Comparison of ENCODE assay signal across 14 cellular contexts in the genomic region with DNA sequence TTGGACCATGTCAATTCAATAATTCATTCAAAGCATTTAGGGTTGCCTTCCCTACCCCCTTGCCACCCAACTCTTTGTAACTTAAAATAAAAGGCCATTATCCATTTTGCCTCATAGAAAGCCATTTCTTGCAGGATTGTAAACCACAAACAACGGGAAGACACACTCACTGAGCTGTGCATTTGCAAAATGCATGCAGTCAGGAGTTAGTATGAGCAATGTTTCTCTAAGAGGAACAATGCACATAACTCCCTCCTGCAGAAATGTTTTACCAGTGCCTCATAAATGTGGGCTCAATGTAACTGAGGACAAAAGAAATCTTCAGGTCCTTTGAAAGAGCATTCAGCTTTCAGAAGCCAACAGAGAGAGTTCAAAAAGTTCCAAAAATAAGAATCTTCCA.
DNase-seq lines count a peak whose midpoint lies in the region; ATAC-seq, FAIRE-seq and TF ChIP-seq lines count a peak whose summit lies in the region.
"Had no signal": no experiment of that assay in that cellular context is flagged by ENCODE, and none has a peak within 500 bp of the region (broad histone marks: within the 10 kb centered on the region; RNA-seq: fewer than 3 reads in every experiment).

No MANE protein-coding gene starts in this region.

- H3K79me2 ChIP-seq in astrocyte (ENCODE audit: insufficient read depth, low read length): no peaks in the 10 kb centered on the region

- H2AFZ ChIP-seq in astrocyte (ENCODE audit: low read depth, low read length): peak overlapping the region; percentile 10

- no peaks in the 10 kb centered on the region for H3K36me3 ChIP-seq in astrocyte (ENCODE audit: insufficient read depth, low read length)
- H3K36me3 ChIP-seq in kidney epithelial cell (ENCODE audit: control insufficient read depth, insufficient read depth, low read length): no peaks in the 10 kb centered on the region

- H3K4me1 ChIP-seq in astrocyte (ENCODE audit: insufficient read depth, low read length): peaks cover 13% of the 10 kb centered on the region

- H3K4me1 Mint-ChIP-seq in astrocyte (ENCODE audit: low read depth, unreplicated experiment): peaks cover 17% of the 10 kb centered on the region

- H3K27me3 ChIP-seq in HL-60 (ENCODE audit: insufficient read depth, poor library complexity, severe bottlenecking) (no peaks in the 10 kb centered on the region), astrocyte (ENCODE audit: insufficient read depth, low read length) (no peaks in the 10 kb centered on the region), kidney epithelial cell (ENCODE audit: control insufficient read depth, insufficient read depth, low read length) (no peaks in the 10 kb centered on the region)

- no peaks in the 10 kb centered on the region for H3K36me3 Mint-ChIP-seq in astrocyte (ENCODE audit: low read depth, unreplicated experiment)

- peak overlapping the region; percentile 42 for H3K4me2 ChIP-seq in astrocyte (ENCODE audit: low read length)

- H3K9ac ChIP-seq in astrocyte (ENCODE audit: low read length): peak overlapping the region; percentile 61

- H3K27ac ChIP-seq in HL-60 (replicated peaks) (peak overlapping the region; percentile 28), astrocyte (ENCODE audit: low read depth, low read length) (peak overlapping the region; percentile 57)

- no peak overlapping the region for H3K4me3 Mint-ChIP-seq in astrocyte (ENCODE audit: unreplicated experiment)
- H3K4me3 Mint-ChIP-seq: nephron progenitor cell had no signal

- H3K9me3 ChIP-seq in astrocyte (ENCODE audit: insufficient read depth, low read depth, low read length): no peaks in the 10 kb centered on the region

- no peaks in the 10 kb centered on the region for H4K20me1 ChIP-seq in astrocyte (ENCODE audit: insufficient read depth, low read length)

- H3K9me3 Mint-ChIP-seq in astrocyte (ENCODE audit: unreplicated experiment): peaks cover 2% of the 10 kb centered on the region
- H3K9me3 Mint-ChIP-seq: nephron progenitor cell had no signal

- no peak for FAIRE-seq in astrocyte (lab: Jason Lieb, UNC)
- FAIRE-seq: GM12891 had no signal

- peak overlapping the region; percentile 70 for H3K27ac Mint-ChIP-seq in astrocyte (ENCODE audit: unreplicated experiment)
- H3K27ac Mint-ChIP-seq: nephron progenitor cell had no signal

- DNase-seq in AG10803 (ENCODE audit: low read depth) (peak; percentile 40), HL-60 (ENCODE audit: low read depth in 1 of 2, low spot score in 1 of 2) (peak in 1 of 2 experiments; percentile 56), astrocyte (ENCODE audit: low read depth) (peak; percentile 73), kidney epithelial cell (ENCODE audit: low read depth) (peak; percentile 61), NCI-H82 treated with DMSO at 0.1 percent for 48 hours (lab: John Stamatoyannopoulos, UW; ENCODE audit: unreplicated experiment) (no peak)
- no peak for DNase-seq in stimulated activated CD4-positive, alpha-beta T cell treated with anti-CD3 and anti-CD28 coated beads, Interleukin-12 subunit alpha, Interleukin-12 subunit beta, amount 100 ng/mL, for 4 hours
- DNase-seq: activated effector memory CD4-positive, alpha-beta T cell treated with Interleukin-2 at 50 U/mL for 16 hours; COR-L47; NCI-H1092; nephron progenitor cell; stimulated activated CD4-positive, alpha-beta T cell treated with anti-CD3 and anti-CD28 coated beads, Interleukin-1b, Interleukin-23, amount 100 ng/mL, for 48 hours had no signal

- ATAC-seq in HG02623 (IDR thresholded peaks at IDR 0.05; ENCODE audit: unreplicated experiment) (no peak), GM18868 (IDR thresholded peaks at IDR 0.05; ENCODE audit: unreplicated experiment) (no peak)

- H3K27me3 Mint-ChIP-seq in astrocyte (ENCODE audit: low read depth, unreplicated experiment): no peaks in the 10 kb centered on the region

- no peak overlapping the region for H3K4me3 ChIP-seq in AG10803 (ENCODE audit: low read length)
- H3K4me3 ChIP-seq in HL-60 (replicated peaks; ENCODE audit: insufficient read depth, low read length): no peak overlapping the region
- H3K4me3 ChIP-seq in astrocyte (ENCODE audit: insufficient read depth, low read depth, low read length): no peak overlapping the region
- no peak overlapping the region for H3K4me3 ChIP-seq in kidney epithelial cell (ENCODE audit: low read depth, low read length)

- TF ChIP-seq CTCF in AG10803 (conservative IDR thresholded peaks at IDR 0.05; ENCODE audit: low read length): no peak
- TF ChIP-seq CTCF in HL-60 (IDR thresholded peaks at IDR 0.05; ENCODE audit: insufficient read depth, low read length): no peak
- TF ChIP-seq CTCF in astrocyte (IDR thresholded peaks at IDR 0.05; ENCODE audit: insufficient read depth, low read depth, low read length): no peak
- TF ChIP-seq CTCF in kidney epithelial cell (IDR thresholded peaks at IDR 0.05; ENCODE audit: insufficient read depth, low read length, poor library complexity, severe bottlenecking): no peak

Comparison
In these comparisons a context has a peak if more than half of its experiments do, and no peak if none do; other contexts are left out.
1. DNase-seq: peak in AG10803 (single experiment), astrocyte (single experiment) and kidney epithelial cell (single experiment); none in stimulated activated CD4-positive, alpha-beta T cell treated with anti-CD3 and anti-CD28 coated beads, Interleukin-12 subunit alpha, Interleukin-12 subunit beta, amount 100 ng/mL, for 4 hours (single experiment) and NCI-H82 treated with DMSO at 0.1 percent for 48 hours (single experiment).